24 cellular contexts compared by ENCODE assay signal in the genomic region with DNA sequence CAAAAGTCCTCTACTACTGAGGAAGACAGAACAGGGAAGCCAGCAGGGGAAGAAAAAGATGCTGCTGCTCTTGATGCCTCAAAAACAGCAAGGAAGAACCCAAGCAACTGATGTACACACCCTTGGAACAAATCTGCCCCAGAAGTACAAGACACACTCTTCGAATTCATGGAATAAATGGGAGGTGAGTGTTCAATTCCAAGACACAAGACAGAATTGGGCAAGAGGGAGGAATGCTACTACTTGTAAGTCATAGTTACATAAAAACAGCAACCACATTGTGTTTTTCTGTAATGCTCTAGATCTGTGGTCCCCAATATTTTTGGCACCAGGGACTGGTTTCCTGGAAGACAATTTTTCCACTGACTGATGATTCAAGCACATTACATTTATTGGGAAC. TPM values are rescaled to one million over a fixed set of nuclear protein-coding genes. Genes with fewer than 3 reads are reported as not detected.
DNase-seq lines count a peak whose midpoint lies in the region; ATAC-seq and TF ChIP-seq lines count a peak whose summit lies in the region.
"Had no signal": no experiment of that assay in that cellular context is flagged by ENCODE, and none has a peak within 500 bp of the region (broad histone marks: within the 10 kb centered on the region; RNA-seq: fewer than 3 reads in every experiment).

No MANE protein-coding gene starts in this region.

- no peak overlapping the region for H3K4me2 ChIP-seq in osteoblast (ENCODE audit: insufficient read depth, low read length)

- CTCF ChIA-PET in BJ (lab: Yijun Ruan, JAX) = interaction anchor here (2.2 kb wide), 1 partner anchor 11 kb away, joined by 9 read pairs; no protein-coding TSS in a partner anchor
- CTCF ChIA-PET in activated CD4-positive, alpha-beta memory T cell treated with anti-CD3 and anti-CD28 coated beads for 36 hours (lab: Charles Lee) = interaction anchor here (1.3 kb wide), 1 partner anchor 86 kb away, joined by 3 read pairs; no protein-coding TSS in a partner anchor

- no peak overlapping the region for H3K27ac Mint-ChIP-seq in activated CD4-positive, alpha-beta memory T cell treated with anti-CD3 and anti-CD28 coated beads for 36 hours
- H3K27ac Mint-ChIP-seq: activated CD4-positive, alpha-beta T cell treated with anti-CD3 and anti-CD28 coated beads, Interleukin-2, amount 10 ng/mL, durations not matched to agents 7 days and 5 days; brain had no signal

- DNase-seq in BJ (ENCODE audit: low read depth) (peak; percentile 85), RPMI7951 (ENCODE audit: low read depth) (peak; percentile 0), epithelial cell of proximal tubule (ENCODE audit: low read depth) (peak; percentile 48), osteoblast (ENCODE audit: insufficient read length, low spot score, missing footprints) (peak; percentile 27), activated gamma-delta T cell treated with Interleukin-2 at 50 U/mL for 16 hours (no peak), NK-92 (lab: John Stamatoyannopoulos, UW; ENCODE audit: unreplicated experiment) (no peak)
- no peak for DNase-seq in activated CD4-positive, alpha-beta memory T cell treated with anti-CD3 and anti-CD28 coated beads for 36 hours
- DNase-seq: activated CD4-positive, alpha-beta T cell treated with anti-CD3 and anti-CD28 coated beads, Interleukin-2, amount 10 ng/mL, durations not matched to agents 7 days and 5 days; activated naive CD4-positive, alpha-beta T cell treated with Interleukin-2 at 50 U/mL for 16 hours; dorsolateral prefrontal cortex; GOT3; KBM-7; mucosa of descending colon; NCI-H1105; NCI-H82; sigmoid colon; stimulated activated CD4-positive, alpha-beta T cell treated with anti-CD3 and anti-CD28 coated beads, Interleukin-2, amount 100 ng/mL, for 24 hours; uterus had no signal

- H3K4me1 ChIP-seq in osteoblast (ENCODE audit: insufficient read depth, low read length) = no peaks in the 10 kb centered on the region
- H3K4me1 ChIP-seq: gastroesophageal sphincter, sigmoid colon, uterus had no signal

- no peaks in the 10 kb centered on the region for H3K27me3 Mint-ChIP-seq in activated CD4-positive, alpha-beta memory T cell treated with anti-CD3 and anti-CD28 coated beads for 36 hours
- H3K27me3 Mint-ChIP-seq: activated CD4-positive, alpha-beta T cell treated with anti-CD3 and anti-CD28 coated beads, Interleukin-2, amount 10 ng/mL, durations not matched to agents 7 days and 5 days; brain had no signal

- no peak for ATAC-seq in GM21447 (IDR thresholded peaks at IDR 0.05; ENCODE audit: unreplicated experiment)
- ATAC-seq: gastroesophageal sphincter, left lobe of liver, mucosa of descending colon, Panc1 had no signal

- no peaks in the 10 kb centered on the region for H3K36me3 Mint-ChIP-seq in activated CD4-positive, alpha-beta memory T cell treated with anti-CD3 and anti-CD28 coated beads for 36 hours
- H3K36me3 Mint-ChIP-seq: brain had no signal

- TF ChIP-seq CTCF in BJ (IDR thresholded peaks at IDR 0.05; ENCODE audit: insufficient read depth, low read depth, low read length) (no peak), epithelial cell of proximal tubule (conservative IDR thresholded peaks at IDR 0.05; ENCODE audit: low read depth, low read length) (no peak), osteoblast (IDR thresholded peaks at IDR 0.05; ENCODE audit: extremely low read depth, low read depth, low read length) (no peak)

- intact Hi-C loops in activated CD4-positive, alpha-beta memory T cell treated with anti-CD3 and anti-CD28 coated beads for 36 hours (cut with micrococcal nuclease) = no loop called here

- H3K9me3 Mint-ChIP-seq in activated CD4-positive, alpha-beta memory T cell treated with anti-CD3 and anti-CD28 coated beads for 36 hours = no peaks in the 10 kb centered on the region
- H3K9me3 Mint-ChIP-seq: activated CD4-positive, alpha-beta T cell treated with anti-CD3 and anti-CD28 coated beads, Interleukin-2, amount 10 ng/mL, durations not matched to agents 7 days and 5 days had no signal

- no peaks in the 10 kb centered on the region for H3K79me2 ChIP-seq in osteoblast (ENCODE audit: insufficient read depth, low read length)

- H3K4me3 ChIP-seq in BJ (ENCODE audit: low read depth, low read length) = no peak overlapping the region
- H3K4me3 ChIP-seq in epithelial cell of proximal tubule (ENCODE audit: low read depth, low read length) = no peak overlapping the region
- no peak overlapping the region for H3K4me3 ChIP-seq in osteoblast (ENCODE audit: insufficient read depth, low read length)
- H3K4me3 ChIP-seq: dorsolateral prefrontal cortex, gastroesophageal sphincter, mucosa of descending colon, sigmoid colon, uterus had no signal

- H3K27me3 ChIP-seq in BJ (ENCODE audit: control insufficient read depth, insufficient read depth, low read length) (no peaks in the 10 kb centered on the region), osteoblast (ENCODE audit: insufficient read depth, low read length) (no peaks in the 10 kb centered on the region)
- H3K27me3 ChIP-seq: dorsolateral prefrontal cortex, gastroesophageal sphincter, sigmoid colon, uterus had no signal

- H3K9me3 ChIP-seq in osteoblast (ENCODE audit: low read depth, low read length) = no peaks in the 10 kb centered on the region
- H3K9me3 ChIP-seq: gastroesophageal sphincter, mucosa of descending colon, sigmoid colon, uterus had no signal

- POLR2A ChIA-PET in BJ (lab: Charles Lee) = no interaction called here
- POLR2A ChIA-PET in activated CD4-positive, alpha-beta memory T cell treated with anti-CD3 and anti-CD28 coated beads for 36 hours (lab: Charles Lee) = no interaction called here

- H2AFZ ChIP-seq in osteoblast (ENCODE audit: low read length) = no peak overlapping the region

- H3K4me1 Mint-ChIP-seq in activated CD4-positive, alpha-beta memory T cell treated with anti-CD3 and anti-CD28 coated beads for 36 hours (ENCODE audit: low read depth) = no peaks in the 10 kb centered on the region
- H3K4me1 Mint-ChIP-seq: activated CD4-positive, alpha-beta T cell treated with anti-CD3 and anti-CD28 coated beads, Interleukin-2, amount 10 ng/mL, durations not matched to agents 7 days and 5 days; brain had no signal

- H3K4me3 Mint-ChIP-seq in activated CD4-positive, alpha-beta memory T cell treated with anti-CD3 and anti-CD28 coated beads for 36 hours = no peak overlapping the region
- H3K4me3 Mint-ChIP-seq: activated CD4-positive, alpha-beta T cell treated with anti-CD3 and anti-CD28 coated beads, Interleukin-2, amount 10 ng/mL, durations not matched to agents 7 days and 5 days; brain had no signal

- H3K27ac ChIP-seq in osteoblast (ENCODE audit: low read depth, low read length) = no peak overlapping the region
- H3K27ac ChIP-seq: dorsolateral prefrontal cortex, gastroesophageal sphincter, HL-60, sigmoid colon, uterus had no signal

- no peaks in the 10 kb centered on the region for H4K20me1 ChIP-seq in osteoblast (ENCODE audit: insufficient read depth, low read length)

- no peaks in the 10 kb centered on the region for H3K36me3 ChIP-seq in BJ (ENCODE audit: control insufficient read depth, insufficient read depth, low read length)
- no peaks in the 10 kb centered on the region for H3K36me3 ChIP-seq in osteoblast (ENCODE audit: insufficient read depth, low read length)
- H3K36me3 ChIP-seq: gastroesophageal sphincter, sigmoid colon, uterus had no signal

RNA-seq across cellular contexts. Expression of gene H2AZ1, which starts 58.0 kb away (rescaled TPM):
- polyA plus RNA-seq in BJ (2011; rRNA removed) = 335 and 405 TPM in 2 replicates
- 85.5 and 98.3 TPM in 2 replicates for polyA minus RNA-seq in BJ (2011; rRNA and poly(A)+ RNA removed)
- total RNA-seq in RPMI7951 (2014; rRNA removed; shearing (Covaris generic)) = 1,240 and 1,294 TPM in 2 replicates
- total RNA-seq in epithelial cell of proximal tubule = 703 and 1,257 TPM in 2 replicates
- total RNA-seq in osteoblast = 94.8 and 97.2 TPM in 2 replicates
- total RNA-seq in activated CD4-positive, alpha-beta memory T cell treated with anti-CD3 and anti-CD28 coated beads for 36 hours = 100 to 1,000 TPM; 709 to 731 TPM

Comparison
In these comparisons a context has a peak if more than half of its experiments do, and no peak if none do; other contexts are left out.
1. DNase-seq: peak in BJ (single experiment), RPMI7951 (single experiment), epithelial cell of proximal tubule (single experiment) and osteoblast (single experiment); none in activated CD4-positive, alpha-beta memory T cell treated with anti-CD3 and anti-CD28 coated beads for 36 hours (single experiment), activated gamma-delta T cell treated with Interleukin-2 at 50 U/mL for 16 hours (single experiment) and NK-92 (single experiment).